In the genomic region with DNA sequence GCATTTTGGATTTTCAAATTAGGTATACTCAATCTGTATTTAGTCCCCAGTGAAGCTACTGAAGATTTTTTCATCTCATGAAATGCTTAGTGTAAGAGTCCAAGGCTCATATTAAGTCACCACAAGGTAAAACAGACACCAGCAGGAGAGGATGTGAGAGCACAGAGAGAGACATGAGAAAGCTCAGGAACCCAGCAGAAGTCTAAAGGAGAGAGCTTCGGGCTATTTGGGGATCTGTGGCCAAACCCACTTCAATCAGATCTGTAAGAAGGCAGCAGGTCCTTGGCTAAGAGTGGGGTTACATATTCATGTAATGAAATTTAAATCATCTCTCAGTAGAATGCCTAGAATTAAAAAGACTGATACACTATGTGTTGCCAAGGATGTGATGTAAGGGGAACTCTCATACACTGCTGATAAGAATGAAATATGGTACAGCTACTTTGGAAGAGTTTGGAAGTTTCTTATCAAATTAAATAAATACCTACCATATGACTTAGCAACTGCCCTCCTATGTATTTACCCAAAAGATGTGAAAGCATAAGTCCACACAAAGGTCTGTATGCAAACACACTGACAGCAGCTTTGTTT, we compare ENCODE assay signal across 1 cellular context.
TF ChIP-seq lines count a peak whose summit lies in the region.

No MANE protein-coding gene starts in this region.

TF ChIP-seq in GM23338, 12 proteins besides CTCF, POLR2A, EP300 and RAD21:
- TF ChIP-seq, protein P1, sequence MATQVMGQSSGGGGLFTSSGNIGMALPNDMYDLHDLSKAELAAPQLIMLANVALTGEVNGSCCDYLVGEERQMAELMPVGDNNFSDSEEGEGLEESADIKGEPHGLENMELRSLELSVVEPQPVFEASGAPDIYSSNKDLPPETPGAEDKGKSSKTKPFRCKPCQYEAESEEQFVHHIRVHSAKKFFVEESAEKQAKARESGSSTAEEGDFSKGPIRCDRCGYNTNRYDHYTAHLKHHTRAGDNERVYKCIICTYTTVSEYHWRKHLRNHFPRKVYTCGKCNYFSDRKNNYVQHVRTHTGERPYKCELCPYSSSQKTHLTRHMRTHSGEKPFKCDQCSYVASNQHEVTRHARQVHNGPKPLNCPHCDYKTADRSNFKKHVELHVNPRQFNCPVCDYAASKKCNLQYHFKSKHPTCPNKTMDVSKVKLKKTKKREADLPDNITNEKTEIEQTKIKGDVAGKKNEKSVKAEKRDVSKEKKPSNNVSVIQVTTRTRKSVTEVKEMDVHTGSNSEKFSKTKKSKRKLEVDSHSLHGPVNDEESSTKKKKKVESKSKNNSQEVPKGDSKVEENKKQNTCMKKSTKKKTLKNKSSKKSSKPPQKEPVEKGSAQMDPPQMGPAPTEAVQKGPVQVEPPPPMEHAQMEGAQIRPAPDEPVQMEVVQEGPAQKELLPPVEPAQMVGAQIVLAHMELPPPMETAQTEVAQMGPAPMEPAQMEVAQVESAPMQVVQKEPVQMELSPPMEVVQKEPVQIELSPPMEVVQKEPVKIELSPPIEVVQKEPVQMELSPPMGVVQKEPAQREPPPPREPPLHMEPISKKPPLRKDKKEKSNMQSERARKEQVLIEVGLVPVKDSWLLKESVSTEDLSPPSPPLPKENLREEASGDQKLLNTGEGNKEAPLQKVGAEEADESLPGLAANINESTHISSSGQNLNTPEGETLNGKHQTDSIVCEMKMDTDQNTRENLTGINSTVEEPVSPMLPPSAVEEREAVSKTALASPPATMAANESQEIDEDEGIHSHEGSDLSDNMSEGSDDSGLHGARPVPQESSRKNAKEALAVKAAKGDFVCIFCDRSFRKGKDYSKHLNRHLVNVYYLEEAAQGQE (IDR thresholded peaks at IDR 0.05; ENCODE audit: unreplicated experiment) = no peak
- TF ChIP-seq NANOG (IDR thresholded peaks at IDR 0.05; ENCODE audit: borderline replicate concordance) (no peak), JUNB (IDR thresholded peaks at IDR 0.05; ENCODE audit: unreplicated experiment) (no peak), CREB1 (CRISPR knock-in tag; IDR thresholded peaks at IDR 0.05; ENCODE audit: low read depth) (no peak), ZNF331 (CRISPR knock-in tag; IDR thresholded peaks at IDR 0.05; ENCODE audit: low read depth) (no peak), EZH2phosphoT487 (IDR thresholded peaks at IDR 0.05; ENCODE audit: unreplicated experiment) (no peak), STAT1 (IDR thresholded peaks at IDR 0.05; ENCODE audit: unreplicated experiment) (no peak), POLR2AphosphoS5 (IDR thresholded peaks at IDR 0.05; ENCODE audit: low read depth) (no peak), ZNF114 (CRISPR knock-in tag; IDR thresholded peaks at IDR 0.05) (no peak), EZH2 (IDR thresholded peaks at IDR 0.05; ENCODE audit: low read depth, unreplicated experiment) (no peak)
- TF ChIP-seq, protein P2, sequence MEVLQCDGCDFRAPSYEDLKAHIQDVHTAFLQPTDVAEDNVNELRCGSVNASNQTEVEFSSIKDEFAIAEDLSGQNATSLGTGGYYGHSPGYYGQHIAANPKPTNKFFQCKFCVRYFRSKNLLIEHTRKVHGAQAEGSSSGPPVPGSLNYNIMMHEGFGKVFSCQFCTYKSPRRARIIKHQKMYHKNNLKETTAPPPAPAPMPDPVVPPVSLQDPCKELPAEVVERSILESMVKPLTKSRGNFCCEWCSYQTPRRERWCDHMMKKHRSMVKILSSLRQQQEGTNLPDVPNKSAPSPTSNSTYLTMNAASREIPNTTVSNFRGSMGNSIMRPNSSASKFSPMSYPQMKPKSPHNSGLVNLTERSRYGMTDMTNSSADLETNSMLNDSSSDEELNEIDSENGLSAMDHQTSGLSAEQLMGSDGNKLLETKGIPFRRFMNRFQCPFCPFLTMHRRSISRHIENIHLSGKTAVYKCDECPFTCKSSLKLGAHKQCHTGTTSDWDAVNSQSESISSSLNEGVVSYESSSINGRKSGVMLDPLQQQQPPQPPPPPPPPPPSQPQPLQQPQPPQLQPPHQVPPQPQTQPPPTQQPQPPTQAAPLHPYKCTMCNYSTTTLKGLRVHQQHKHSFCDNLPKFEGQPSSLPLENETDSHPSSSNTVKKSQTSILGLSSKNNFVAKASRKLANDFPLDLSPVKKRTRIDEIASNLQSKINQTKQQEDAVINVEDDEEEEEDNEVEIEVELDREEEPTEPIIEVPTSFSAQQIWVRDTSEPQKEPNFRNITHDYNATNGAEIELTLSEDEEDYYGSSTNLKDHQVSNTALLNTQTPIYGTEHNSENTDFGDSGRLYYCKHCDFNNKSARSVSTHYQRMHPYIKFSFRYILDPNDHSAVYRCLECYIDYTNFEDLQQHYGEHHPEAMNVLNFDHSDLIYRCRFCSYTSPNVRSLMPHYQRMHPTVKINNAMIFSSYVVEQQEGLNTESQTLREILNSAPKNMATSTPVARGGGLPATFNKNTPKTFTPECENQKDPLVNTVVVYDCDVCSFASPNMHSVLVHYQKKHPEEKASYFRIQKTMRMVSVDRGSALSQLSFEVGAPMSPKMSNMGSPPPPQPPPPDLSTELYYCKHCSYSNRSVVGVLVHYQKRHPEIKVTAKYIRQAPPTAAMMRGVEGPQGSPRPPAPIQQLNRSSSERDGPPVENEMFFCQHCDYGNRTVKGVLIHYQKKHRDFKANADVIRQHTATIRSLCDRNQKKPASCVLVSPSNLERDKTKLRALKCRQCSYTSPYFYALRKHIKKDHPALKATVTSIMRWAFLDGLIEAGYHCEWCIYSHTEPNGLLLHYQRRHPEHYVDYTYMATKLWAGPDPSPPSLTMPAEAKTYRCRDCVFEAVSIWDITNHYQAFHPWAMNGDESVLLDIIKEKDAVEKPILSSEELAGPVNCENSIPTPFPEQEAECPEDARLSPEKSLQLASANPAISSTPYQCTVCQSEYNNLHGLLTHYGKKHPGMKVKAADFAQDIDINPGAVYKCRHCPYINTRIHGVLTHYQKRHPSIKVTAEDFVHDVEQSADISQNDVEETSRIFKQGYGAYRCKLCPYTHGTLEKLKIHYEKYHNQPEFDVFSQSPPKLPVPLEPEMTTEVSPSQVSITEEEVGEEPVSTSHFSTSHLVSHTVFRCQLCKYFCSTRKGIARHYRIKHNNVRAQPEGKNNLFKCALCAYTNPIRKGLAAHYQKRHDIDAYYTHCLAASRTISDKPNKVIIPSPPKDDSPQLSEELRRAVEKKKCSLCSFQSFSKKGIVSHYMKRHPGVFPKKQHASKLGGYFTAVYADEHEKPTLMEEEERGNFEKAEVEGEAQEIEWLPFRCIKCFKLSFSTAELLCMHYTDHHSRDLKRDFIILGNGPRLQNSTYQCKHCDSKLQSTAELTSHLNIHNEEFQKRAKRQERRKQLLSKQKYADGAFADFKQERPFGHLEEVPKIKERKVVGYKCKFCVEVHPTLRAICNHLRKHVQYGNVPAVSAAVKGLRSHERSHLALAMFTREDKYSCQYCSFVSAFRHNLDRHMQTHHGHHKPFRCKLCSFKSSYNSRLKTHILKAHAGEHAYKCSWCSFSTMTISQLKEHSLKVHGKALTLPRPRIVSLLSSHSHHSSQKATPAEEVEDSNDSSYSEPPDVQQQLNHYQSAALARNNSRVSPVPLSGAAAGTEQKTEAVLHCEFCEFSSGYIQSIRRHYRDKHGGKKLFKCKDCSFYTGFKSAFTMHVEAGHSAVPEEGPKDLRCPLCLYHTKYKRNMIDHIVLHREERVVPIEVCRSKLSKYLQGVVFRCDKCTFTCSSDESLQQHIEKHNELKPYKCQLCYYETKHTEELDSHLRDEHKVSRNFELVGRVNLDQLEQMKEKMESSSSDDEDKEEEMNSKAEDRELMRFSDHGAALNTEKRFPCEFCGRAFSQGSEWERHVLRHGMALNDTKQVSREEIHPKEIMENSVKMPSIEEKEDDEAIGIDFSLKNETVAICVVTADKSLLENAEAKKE (CRISPR knock-in tag; IDR thresholded peaks at IDR 0.05) = no peak
- TF ChIP-seq, protein P3, sequence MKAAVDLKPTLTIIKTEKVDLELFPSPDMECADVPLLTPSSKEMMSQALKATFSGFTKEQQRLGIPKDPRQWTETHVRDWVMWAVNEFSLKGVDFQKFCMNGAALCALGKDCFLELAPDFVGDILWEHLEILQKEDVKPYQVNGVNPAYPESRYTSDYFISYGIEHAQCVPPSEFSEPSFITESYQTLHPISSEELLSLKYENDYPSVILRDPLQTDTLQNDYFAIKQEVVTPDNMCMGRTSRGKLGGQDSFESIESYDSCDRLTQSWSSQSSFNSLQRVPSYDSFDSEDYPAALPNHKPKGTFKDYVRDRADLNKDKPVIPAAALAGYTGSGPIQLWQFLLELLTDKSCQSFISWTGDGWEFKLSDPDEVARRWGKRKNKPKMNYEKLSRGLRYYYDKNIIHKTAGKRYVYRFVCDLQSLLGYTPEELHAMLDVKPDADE (IDR thresholded peaks at IDR 0.05) = no peak
